21 cellular contexts compared by ENCODE assay signal in the genomic region with DNA sequence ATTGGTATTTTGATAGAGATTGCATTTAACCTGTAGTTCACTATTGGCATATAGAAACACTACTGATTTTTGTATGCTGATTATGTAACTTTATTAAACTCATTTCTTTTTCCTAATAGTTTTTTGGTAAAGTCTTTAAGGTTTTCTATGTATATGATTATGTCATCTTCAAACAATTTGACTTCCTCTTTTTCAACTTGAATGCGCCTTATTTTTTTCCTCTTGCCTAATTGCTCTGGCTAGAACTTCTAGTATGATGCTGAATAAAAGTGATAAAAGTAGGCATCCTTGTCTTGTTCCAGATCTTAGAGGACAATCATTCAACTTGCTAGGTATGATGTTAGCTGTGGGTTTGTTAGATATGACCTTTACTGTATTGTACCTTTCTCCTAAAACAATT.
"Had no signal": no experiment of that assay in that cellular context is flagged by ENCODE, and none has a peak within 500 bp of the region (broad histone marks: within the 10 kb centered on the region; RNA-seq: fewer than 3 reads in every experiment).

No MANE protein-coding gene starts in this region.

- H3K36me3 Mint-ChIP-seq: natural killer cell; stimulated activated memory B cell treated with anti-CD40 and anti-IgM and Interleukin-4, amounts not matched to agents 10 μg/mL and 1 μg/mL and 100 μg/mL, for 72 hours had no signal

- H3K9me3 ChIP-seq: tibial artery, upper lobe of left lung, uterus had no signal

- H3K27me3 ChIP-seq: heart left ventricle, spleen, tibial artery, upper lobe of left lung, uterus had no signal

- H3K4me1 ChIP-seq: heart left ventricle, spleen, tibial artery, upper lobe of left lung, uterus had no signal

- H3K27ac Mint-ChIP-seq: natural killer cell; stimulated activated memory B cell treated with anti-CD40 and anti-IgM and Interleukin-4, amounts not matched to agents 10 μg/mL and 1 μg/mL and 100 μg/mL, for 72 hours; stimulated activated naive CD8-positive, alpha-beta T cell treated with anti-CD3 and anti-CD28 coated beads, Interleukin-15, Interleukin-2, amounts not matched to agents 100 ng/mL and 50 ng/mL, for 24 hours had no signal

- H3K27me3 Mint-ChIP-seq: stimulated activated memory B cell treated with anti-CD40 and anti-IgM and Interleukin-4, amounts not matched to agents 10 μg/mL and 1 μg/mL and 100 μg/mL, for 72 hours; stimulated activated naive CD8-positive, alpha-beta T cell treated with anti-CD3 and anti-CD28 coated beads, Interleukin-15, Interleukin-2, amounts not matched to agents 100 ng/mL and 50 ng/mL, for 24 hours had no signal

- H3K36me3 ChIP-seq: heart left ventricle, spleen, tibial artery, upper lobe of left lung, uterus had no signal

- H3K27ac ChIP-seq: heart left ventricle, spleen, tibial artery, upper lobe of left lung, uterus had no signal

- FAIRE-seq: endometrium, frontal cortex, islet of Langerhans had no signal

- H3K4me3 ChIP-seq: heart left ventricle, spleen, tibial artery, upper lobe of left lung, uterus had no signal

- H3K4me3 Mint-ChIP-seq: natural killer cell; neural crest cell; stimulated activated memory B cell treated with anti-CD40 and anti-IgM and Interleukin-4, amounts not matched to agents 10 μg/mL and 1 μg/mL and 100 μg/mL, for 72 hours; stimulated activated naive CD8-positive, alpha-beta T cell treated with anti-CD3 and anti-CD28 coated beads, Interleukin-15, Interleukin-2, amounts not matched to agents 100 ng/mL and 50 ng/mL, for 24 hours had no signal

- H3K9me3 Mint-ChIP-seq: natural killer cell; stimulated activated memory B cell treated with anti-CD40 and anti-IgM and Interleukin-4, amounts not matched to agents 10 μg/mL and 1 μg/mL and 100 μg/mL, for 72 hours; stimulated activated naive CD8-positive, alpha-beta T cell treated with anti-CD3 and anti-CD28 coated beads, Interleukin-15, Interleukin-2, amounts not matched to agents 100 ng/mL and 50 ng/mL, for 24 hours had no signal

- ATAC-seq: esophagus mucosa; heart left ventricle; left lobe of liver; natural killer cell; sciatic nerve; stimulated activated memory B cell treated with anti-CD40 and anti-IgM and Interleukin-4, amounts not matched to agents 10 μg/mL and 1 μg/mL and 100 μg/mL, for 72 hours had no signal

- H3K4me1 Mint-ChIP-seq: natural killer cell; neural crest cell; stimulated activated memory B cell treated with anti-CD40 and anti-IgM and Interleukin-4, amounts not matched to agents 10 μg/mL and 1 μg/mL and 100 μg/mL, for 72 hours had no signal

- DNase-seq: effector memory CD4-positive, alpha-beta T cell; heart left ventricle; hippocampal formation; natural killer cell; posterior cingulate gyrus; spleen; stimulated activated CD4-positive, alpha-beta T cell treated with anti-CD3 and anti-CD28 coated beads, Interleukin-15, amount 100 ng/mL, for 24 hours; stimulated activated CD4-positive, alpha-beta T cell treated with anti-CD3 and anti-CD28 coated beads, Interleukin-1b, Interleukin-23, amount 100 ng/mL, for 48 hours; stimulated activated CD4-positive, alpha-beta T cell treated with anti-CD3 and anti-CD28 coated beads, Interleukin-4, amount 100 ng/mL, for 24 hours; tibial artery; upper lobe of left lung; uterus had no signal
